ENCODE assay signal across 27 cellular contexts in genomic region chr12:587551-588322, GRCh38.
"Had no signal": no experiment of that assay in that cellular context is flagged by ENCODE, and none has a peak within 500 bp of the region (broad histone marks: within the 10 kb centered on the region; RNA-seq: fewer than 3 reads in every experiment).

No MANE protein-coding gene starts in this region.

- H3K36me3 ChIP-seq: breast epithelium, gastroesophageal sphincter, lower lobe of right lung, right atrium auricular region, transverse colon had no signal

- H3K27me3 ChIP-seq: breast epithelium, gastroesophageal sphincter, right atrium auricular region, testis, transverse colon had no signal

- H3K27ac ChIP-seq: breast epithelium, gastroesophageal sphincter, lower lobe of right lung, parathyroid adenoma, right atrium auricular region, skin epidermis, testis, transverse colon had no signal

- H3K9me3 ChIP-seq: breast epithelium, gastroesophageal sphincter, lower lobe of right lung, right atrium auricular region, testis, transverse colon had no signal

- DNase-seq: activated CD4-positive, alpha-beta T cell treated with anti-CD3 and anti-CD28 coated beads, Interleukin-2, amount 10 ng/mL, durations not matched to agents 24 days and 14 days; activated CD4-positive, CD25-positive, alpha-beta regulatory T cell treated with anti-CD3 and anti-CD28 coated beads, Interleukin-2, amount 50 U/mL, for 72 hours; activated CD8-positive, alpha-beta T cell treated with anti-CD3 and anti-CD28 coated beads for 36 hours; activated gamma-delta T cell treated with Interleukin-2 at 50 U/mL for 16 hours; activated T-cell treated with anti-CD3 and anti-CD28 coated beads, Interleukin-2, amount 50 U/mL, for 4 hours; central memory CD4-positive, alpha-beta T cell; dermis blood vessel endothelial cell; effector CD4-positive, alpha-beta T cell; hypothalamus; immature natural killer cell; lower lobe of right lung; mesenchymal stem cell; naive thymus-derived CD8-positive, alpha-beta T cell; occipital lobe; stimulated activated CD4-positive, alpha-beta T cell treated with anti-CD3 and anti-CD28 coated beads, Interleukin-12 subunit alpha, Interleukin-12 subunit beta, amount 100 ng/mL, for 4 hours; stimulated activated CD4-positive, alpha-beta T cell treated with anti-CD3 and anti-CD28 coated beads, Interleukin-4, amount 100 ng/mL, for 1 hour; T-helper 2 cell; testis; transverse colon had no signal

- ATAC-seq: activated CD8-positive, alpha-beta T cell treated with anti-CD3 and anti-CD28 coated beads for 36 hours; activated naive CD4-positive, alpha-beta T cell treated with anti-CD3 and anti-CD28 coated beads, Interleukin-2, amount 50 U/mL, for 72 hours; activated T-cell treated with anti-CD3 and anti-CD28 coated beads, Interleukin-2, amount 50 U/mL, for 4 hours; activated T-helper 17 cell treated with anti-CD3 and anti-CD28 coated beads, Interleukin-2, amount 50 U/mL, for 72 hours; gastroesophageal sphincter; left lobe of liver; lower lobe of right lung; naive thymus-derived CD8-positive, alpha-beta T cell had no signal

- H3K4me1 ChIP-seq: breast epithelium, gastroesophageal sphincter, lower lobe of right lung, parathyroid adenoma, transverse colon had no signal

- H3K4me3 ChIP-seq: breast epithelium, gastroesophageal sphincter, lower lobe of right lung, right atrium auricular region, skin epidermis, testis, transverse colon had no signal
